In the genomic region with DNA sequence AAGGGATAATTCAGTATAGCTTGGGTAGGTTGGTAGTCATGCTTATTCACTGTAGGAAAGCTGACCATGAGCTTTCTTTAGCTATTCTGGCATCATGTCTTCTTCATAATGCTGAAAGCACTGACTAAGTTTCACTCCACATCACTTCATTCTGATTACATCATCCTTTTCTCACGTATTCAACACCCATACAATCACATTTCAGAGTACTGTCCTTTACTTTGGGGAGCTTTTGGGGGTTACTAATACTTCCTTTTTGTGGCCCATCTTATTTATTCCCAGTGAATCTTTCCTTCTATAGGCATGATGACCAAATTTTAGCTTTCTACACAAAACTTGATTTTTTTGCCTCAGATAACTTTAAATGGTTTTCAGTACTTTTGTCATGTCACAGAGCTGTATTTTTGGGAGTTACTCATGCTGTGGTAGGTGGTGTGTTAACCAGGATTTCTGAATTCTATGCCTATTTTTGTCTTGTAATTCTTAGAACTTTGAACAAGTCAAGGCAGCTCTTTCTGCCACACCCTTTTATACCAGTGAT, we compare ENCODE assay signal across 1 cellular context.
TF ChIP-seq lines count a peak whose summit lies in the region.

No MANE protein-coding gene starts in this region.

TF ChIP-seq in HEK293, 187 proteins besides CTCF, POLR2A, EP300 and RAD21 (continued from another document):
- TF ChIP-seq ZNF24 (tag by site-specific recombination; IDR thresholded peaks at IDR 0.05) (peak; percentile 82), HOXA7 (CRISPR knock-in tag; IDR thresholded peaks at IDR 0.05; ENCODE audit: borderline replicate concordance) (no peak), ZNF302 (tag by site-specific recombination; IDR thresholded peaks at IDR 0.05; ENCODE audit: low read depth) (no peak), ZNF843 (tag by site-specific recombination; IDR thresholded peaks at IDR 0.05) (no peak), ZBTB48 (tag by site-specific recombination; IDR thresholded peaks at IDR 0.05) (no peak), ZNF600 (tag by site-specific recombination; IDR thresholded peaks at IDR 0.05) (peak; percentile 51; the same call in 1 of the 2 replicates), ZNF791 (tag by site-specific recombination; IDR thresholded peaks at IDR 0.05) (no peak), ZNF701 (tag by site-specific recombination; IDR thresholded peaks at IDR 0.05) (no peak), PRDM1 (tag by site-specific recombination; IDR thresholded peaks at IDR 0.05) (peak; percentile 87), ZEB2 (tag by site-specific recombination; IDR thresholded peaks at IDR 0.05) (0 out of 2 replicates have a peak, but pooled peaks have one; percentile 18), ZBTB7A (tag by site-specific recombination; IDR thresholded peaks at IDR 0.05; ENCODE audit: low read depth) (no peak), ZNF350 (tag by site-specific recombination; IDR thresholded peaks at IDR 0.05) (no peak), ZNF776 (tag by site-specific recombination; IDR thresholded peaks at IDR 0.05; ENCODE audit: borderline replicate concordance) (no peak), IKZF3 (tag by site-specific recombination; IDR thresholded peaks at IDR 0.05) (no peak), ZNF138 (tag by site-specific recombination; IDR thresholded peaks at IDR 0.05; ENCODE audit: borderline replicate concordance) (no peak), ZBTB20 (tag by site-specific recombination; IDR thresholded peaks at IDR 0.05) (peak; percentile 57), ZNF223 (tag by site-specific recombination; IDR thresholded peaks at IDR 0.05) (no peak), SP3 (tag by site-specific recombination; IDR thresholded peaks at IDR 0.05) (no peak), ZNF169 (tag by site-specific recombination; IDR thresholded peaks at IDR 0.05) (no peak), SALL2 (tag by site-specific recombination; IDR thresholded peaks at IDR 0.05; ENCODE audit: borderline replicate concordance) (no peak), ZNF2 (tag by site-specific recombination; IDR thresholded peaks at IDR 0.05) (no peak), OVOL3 (tag by site-specific recombination; IDR thresholded peaks at IDR 0.05) (no peak), ZNF677 (tag by site-specific recombination; IDR thresholded peaks at IDR 0.05) (no peak), ZNF548 (tag by site-specific recombination; IDR thresholded peaks at IDR 0.05) (no peak), ZNF311 (tag by site-specific recombination; IDR thresholded peaks at IDR 0.05; ENCODE audit: borderline replicate concordance) (no peak), ZNF624 (tag by site-specific recombination; IDR thresholded peaks at IDR 0.05) (no peak), TRIM28 (IDR thresholded peaks at IDR 0.05; ENCODE audit: borderline replicate concordance, low read length) (no peak), ZNF214 (tag by site-specific recombination; IDR thresholded peaks at IDR 0.05; ENCODE audit: borderline replicate concordance) (no peak), BCL11B (tag by site-specific recombination; IDR thresholded peaks at IDR 0.05; ENCODE audit: low read depth) (no peak), ZNF202 (tag by site-specific recombination; IDR thresholded peaks at IDR 0.05; ENCODE audit: borderline replicate concordance) (no peak), BCL11A (tag by site-specific recombination; IDR thresholded peaks at IDR 0.05; ENCODE audit: low read depth) (no peak), ZNF837 (tag by site-specific recombination; IDR thresholded peaks at IDR 0.05) (no peak), OSR2 (tag by site-specific recombination; IDR thresholded peaks at IDR 0.05) (no peak), ZNF610 (tag by site-specific recombination; IDR thresholded peaks at IDR 0.05; ENCODE audit: borderline replicate concordance) (no peak)
- TF ChIP-seq, protein P1, sequence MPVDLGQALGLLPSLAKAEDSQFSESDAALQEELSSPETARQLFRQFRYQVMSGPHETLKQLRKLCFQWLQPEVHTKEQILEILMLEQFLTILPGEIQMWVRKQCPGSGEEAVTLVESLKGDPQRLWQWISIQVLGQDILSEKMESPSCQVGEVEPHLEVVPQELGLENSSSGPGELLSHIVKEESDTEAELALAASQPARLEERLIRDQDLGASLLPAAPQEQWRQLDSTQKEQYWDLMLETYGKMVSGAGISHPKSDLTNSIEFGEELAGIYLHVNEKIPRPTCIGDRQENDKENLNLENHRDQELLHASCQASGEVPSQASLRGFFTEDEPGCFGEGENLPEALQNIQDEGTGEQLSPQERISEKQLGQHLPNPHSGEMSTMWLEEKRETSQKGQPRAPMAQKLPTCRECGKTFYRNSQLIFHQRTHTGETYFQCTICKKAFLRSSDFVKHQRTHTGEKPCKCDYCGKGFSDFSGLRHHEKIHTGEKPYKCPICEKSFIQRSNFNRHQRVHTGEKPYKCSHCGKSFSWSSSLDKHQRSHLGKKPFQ (tag by site-specific recombination; IDR thresholded peaks at IDR 0.05), result no peak
- TF ChIP-seq, protein P2, sequence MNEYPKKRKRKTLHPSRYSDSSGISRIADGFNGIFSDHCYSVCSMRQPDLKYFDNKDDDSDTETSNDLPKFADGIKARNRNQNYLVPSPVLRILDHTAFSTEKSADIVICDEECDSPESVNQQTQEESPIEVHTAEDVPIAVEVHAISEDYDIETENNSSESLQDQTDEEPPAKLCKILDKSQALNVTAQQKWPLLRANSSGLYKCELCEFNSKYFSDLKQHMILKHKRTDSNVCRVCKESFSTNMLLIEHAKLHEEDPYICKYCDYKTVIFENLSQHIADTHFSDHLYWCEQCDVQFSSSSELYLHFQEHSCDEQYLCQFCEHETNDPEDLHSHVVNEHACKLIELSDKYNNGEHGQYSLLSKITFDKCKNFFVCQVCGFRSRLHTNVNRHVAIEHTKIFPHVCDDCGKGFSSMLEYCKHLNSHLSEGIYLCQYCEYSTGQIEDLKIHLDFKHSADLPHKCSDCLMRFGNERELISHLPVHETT (tag by site-specific recombination; IDR thresholded peaks at IDR 0.05), result no peak
- TF ChIP-seq, protein P3, sequence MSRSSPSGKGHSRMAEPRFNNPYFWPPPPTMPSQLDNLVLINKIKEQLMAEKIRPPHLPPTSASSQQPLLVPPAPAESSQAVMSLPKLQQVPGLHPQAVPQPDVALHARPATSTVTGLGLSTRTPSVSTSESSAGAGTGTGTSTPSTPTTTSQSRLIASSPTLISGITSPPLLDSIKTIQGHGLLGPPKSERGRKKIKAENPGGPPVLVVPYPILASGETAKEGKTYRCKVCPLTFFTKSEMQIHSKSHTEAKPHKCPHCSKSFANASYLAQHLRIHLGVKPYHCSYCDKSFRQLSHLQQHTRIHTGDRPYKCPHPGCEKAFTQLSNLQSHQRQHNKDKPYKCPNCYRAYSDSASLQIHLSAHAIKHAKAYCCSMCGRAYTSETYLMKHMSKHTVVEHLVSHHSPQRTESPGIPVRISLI (tag by site-specific recombination; IDR thresholded peaks at IDR 0.05), result no peak
- TF ChIP-seq, protein P4, sequence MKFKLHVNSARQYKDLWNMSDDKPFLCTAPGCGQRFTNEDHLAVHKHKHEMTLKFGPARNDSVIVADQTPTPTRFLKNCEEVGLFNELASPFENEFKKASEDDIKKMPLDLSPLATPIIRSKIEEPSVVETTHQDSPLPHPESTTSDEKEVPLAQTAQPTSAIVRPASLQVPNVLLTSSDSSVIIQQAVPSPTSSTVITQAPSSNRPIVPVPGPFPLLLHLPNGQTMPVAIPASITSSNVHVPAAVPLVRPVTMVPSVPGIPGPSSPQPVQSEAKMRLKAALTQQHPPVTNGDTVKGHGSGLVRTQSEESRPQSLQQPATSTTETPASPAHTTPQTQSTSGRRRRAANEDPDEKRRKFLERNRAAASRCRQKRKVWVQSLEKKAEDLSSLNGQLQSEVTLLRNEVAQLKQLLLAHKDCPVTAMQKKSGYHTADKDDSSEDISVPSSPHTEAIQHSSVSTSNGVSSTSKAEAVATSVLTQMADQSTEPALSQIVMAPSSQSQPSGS (tag by site-specific recombination; IDR thresholded peaks at IDR 0.05; ENCODE audit: low read depth), result peak; percentile 94
- TF ChIP-seq, protein P5, sequence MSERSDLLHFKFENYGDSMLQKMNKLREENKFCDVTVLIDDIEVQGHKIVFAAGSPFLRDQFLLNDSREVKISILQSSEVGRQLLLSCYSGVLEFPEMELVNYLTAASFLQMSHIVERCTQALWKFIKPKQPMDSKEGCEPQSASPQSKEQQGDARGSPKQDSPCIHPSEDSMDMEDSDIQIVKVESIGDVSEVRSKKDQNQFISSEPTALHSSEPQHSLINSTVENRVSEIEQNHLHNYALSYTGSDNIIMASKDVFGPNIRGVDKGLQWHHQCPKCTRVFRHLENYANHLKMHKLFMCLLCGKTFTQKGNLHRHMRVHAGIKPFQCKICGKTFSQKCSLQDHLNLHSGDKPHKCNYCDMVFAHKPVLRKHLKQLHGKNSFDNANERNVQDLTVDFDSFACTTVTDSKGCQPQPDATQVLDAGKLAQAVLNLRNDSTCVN (tag by site-specific recombination; optimal IDR thresholded peaks at IDR 0.05), result no peak
- TF ChIP-seq, protein P6, sequence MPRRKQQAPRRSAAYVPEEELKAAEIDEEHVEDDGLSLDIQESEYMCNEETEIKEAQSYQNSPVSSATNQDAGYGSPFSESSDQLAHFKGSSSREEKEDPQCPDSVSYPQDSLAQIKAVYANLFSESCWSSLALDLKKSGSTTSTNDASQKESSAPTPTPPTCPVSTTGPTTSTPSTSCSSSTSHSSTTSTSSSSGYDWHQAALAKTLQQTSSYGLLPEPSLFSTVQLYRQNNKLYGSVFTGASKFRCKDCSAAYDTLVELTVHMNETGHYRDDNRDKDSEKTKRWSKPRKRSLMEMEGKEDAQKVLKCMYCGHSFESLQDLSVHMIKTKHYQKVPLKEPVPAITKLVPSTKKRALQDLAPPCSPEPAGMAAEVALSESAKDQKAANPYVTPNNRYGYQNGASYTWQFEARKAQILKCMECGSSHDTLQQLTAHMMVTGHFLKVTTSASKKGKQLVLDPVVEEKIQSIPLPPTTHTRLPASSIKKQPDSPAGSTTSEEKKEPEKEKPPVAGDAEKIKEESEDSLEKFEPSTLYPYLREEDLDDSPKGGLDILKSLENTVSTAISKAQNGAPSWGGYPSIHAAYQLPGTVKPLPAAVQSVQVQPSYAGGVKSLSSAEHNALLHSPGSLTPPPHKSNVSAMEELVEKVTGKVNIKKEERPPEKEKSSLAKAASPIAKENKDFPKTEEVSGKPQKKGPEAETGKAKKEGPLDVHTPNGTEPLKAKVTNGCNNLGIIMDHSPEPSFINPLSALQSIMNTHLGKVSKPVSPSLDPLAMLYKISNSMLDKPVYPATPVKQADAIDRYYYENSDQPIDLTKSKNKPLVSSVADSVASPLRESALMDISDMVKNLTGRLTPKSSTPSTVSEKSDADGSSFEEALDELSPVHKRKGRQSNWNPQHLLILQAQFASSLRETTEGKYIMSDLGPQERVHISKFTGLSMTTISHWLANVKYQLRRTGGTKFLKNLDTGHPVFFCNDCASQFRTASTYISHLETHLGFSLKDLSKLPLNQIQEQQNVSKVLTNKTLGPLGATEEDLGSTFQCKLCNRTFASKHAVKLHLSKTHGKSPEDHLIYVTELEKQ (tag by site-specific recombination; IDR thresholded peaks at IDR 0.05; ENCODE audit: borderline replicate concordance), result no peak
- TF ChIP-seq, protein P7, sequence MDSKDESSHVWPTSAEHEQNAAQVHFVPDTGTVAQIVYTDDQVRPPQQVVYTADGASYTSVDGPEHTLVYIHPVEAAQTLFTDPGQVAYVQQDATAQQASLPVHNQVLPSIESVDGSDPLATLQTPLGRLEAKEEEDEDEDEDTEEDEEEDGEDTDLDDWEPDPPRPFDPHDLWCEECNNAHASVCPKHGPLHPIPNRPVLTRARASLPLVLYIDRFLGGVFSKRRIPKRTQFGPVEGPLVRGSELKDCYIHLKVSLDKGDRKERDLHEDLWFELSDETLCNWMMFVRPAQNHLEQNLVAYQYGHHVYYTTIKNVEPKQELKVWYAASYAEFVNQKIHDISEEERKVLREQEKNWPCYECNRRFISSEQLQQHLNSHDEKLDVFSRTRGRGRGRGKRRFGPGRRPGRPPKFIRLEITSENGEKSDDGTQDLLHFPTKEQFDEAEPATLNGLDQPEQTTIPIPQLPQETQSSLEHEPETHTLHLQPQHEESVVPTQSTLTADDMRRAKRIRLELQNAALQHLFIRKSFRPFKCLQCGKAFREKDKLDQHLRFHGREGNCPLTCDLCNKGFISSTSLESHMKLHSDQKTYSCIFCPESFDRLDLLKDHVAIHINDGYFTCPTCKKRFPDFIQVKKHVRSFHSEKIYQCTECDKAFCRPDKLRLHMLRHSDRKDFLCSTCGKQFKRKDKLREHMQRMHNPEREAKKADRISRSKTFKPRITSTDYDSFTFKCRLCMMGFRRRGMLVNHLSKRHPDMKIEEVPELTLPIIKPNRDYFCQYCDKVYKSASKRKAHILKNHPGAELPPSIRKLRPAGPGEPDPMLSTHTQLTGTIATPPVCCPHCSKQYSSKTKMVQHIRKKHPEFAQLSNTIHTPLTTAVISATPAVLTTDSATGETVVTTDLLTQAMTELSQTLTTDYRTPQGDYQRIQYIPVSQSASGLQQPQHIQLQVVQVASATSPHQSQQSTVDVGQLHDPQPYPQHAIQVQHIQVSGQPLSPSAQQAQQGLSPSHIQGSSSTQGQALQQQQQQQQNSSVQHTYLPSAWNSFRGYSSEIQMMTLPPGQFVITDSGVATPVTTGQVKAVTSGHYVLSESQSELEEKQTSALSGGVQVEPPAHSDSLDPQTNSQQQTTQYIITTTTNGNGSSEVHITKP (tag by site-specific recombination; IDR thresholded peaks at IDR 0.05), result no peak
